In genomic region chr6:111673086-111673485, GRCh38 we compare ENCODE assay signal across 23 cellular contexts.
A peak's percentile ranks its signal among the peaks of the same experiment; 100 is the strongest.
DNase-seq lines count a peak whose midpoint lies in the region; ATAC-seq and TF ChIP-seq lines count a peak whose summit lies in the region.
"Had no signal": no experiment of that assay in that cellular context is flagged by ENCODE, and none has a peak within 500 bp of the region (broad histone marks: within the 10 kb centered on the region; RNA-seq: fewer than 3 reads in every experiment).

No MANE protein-coding gene starts in this region.

- H3K36me3 Mint-ChIP-seq in activated CD4-positive, alpha-beta T cell treated with anti-CD3 and anti-CD28 coated beads for 36 hours (ENCODE audit: low read depth), result peaks cover 80% of the 10 kb centered on the region
- peaks cover 12% of the 10 kb centered on the region for H3K36me3 Mint-ChIP-seq in T-helper 17 cell (ENCODE audit: low read depth)
- H3K36me3 Mint-ChIP-seq in neural progenitor cell, result peaks cover 44% of the 10 kb centered on the region

- intact Hi-C loops in activated CD4-positive, alpha-beta T cell treated with anti-CD3 and anti-CD28 coated beads for 36 hours (cut with DNase I, micrococcal nuclease), result no loop called here
- intact Hi-C loops in upper lobe of right lung (cut with DNase I), result no loop called here

- CTCF ChIA-PET in activated CD4-positive, alpha-beta T cell treated with anti-CD3 and anti-CD28 coated beads for 36 hours (lab: Charles Lee), result interaction anchor here (0.8 kb wide), 1 partner anchor 154 kb away, joined by 4 read pairs; no protein-coding TSS in a partner anchor

- H3K4me1 ChIP-seq in ectodermal cell (ENCODE audit: control insufficient read depth, insufficient read depth, low read length) (peaks cover 22% of the 10 kb centered on the region), neural progenitor cell (peaks cover 72% of the 10 kb centered on the region), upper lobe of right lung (peaks cover 3% of the 10 kb centered on the region)
- H3K4me1 ChIP-seq: ascending aorta; BLaER1 treated with 17β-estradiol and CSF1 and Interleukin-3, amounts not matched to agents 10 nM and 100 nM; foreskin keratinocyte had no signal

- H3K36me3 ChIP-seq in ectodermal cell (ENCODE audit: control insufficient read depth, insufficient read depth, low read length) (peaks cover 11% of the 10 kb centered on the region), neural progenitor cell (no peaks in the 10 kb centered on the region), upper lobe of right lung (peaks cover 31% of the 10 kb centered on the region)

- peak overlapping the region; percentile 68 for H3K4me2 ChIP-seq in neural progenitor cell
- H3K4me2 ChIP-seq: BLaER1 treated with 17β-estradiol and CSF1 and Interleukin-3, amounts not matched to agents 10 nM and 100 nM; PC-9 had no signal

- H3K4me3 ChIP-seq in ectodermal cell (ENCODE audit: insufficient read depth, low read depth, low read length) (no peak overlapping the region), neural progenitor cell (peak overlapping the region; percentile 21), upper lobe of right lung (no peak overlapping the region)
- H3K4me3 ChIP-seq: ascending aorta; BLaER1 treated with 17β-estradiol and CSF1 and Interleukin-3, amounts not matched to agents 10 nM and 100 nM; PC-9; spleen had no signal

- ATAC-seq in activated CD4-positive, alpha-beta T cell treated with anti-CD3 and anti-CD28 coated beads for 36 hours, result no peak
- ATAC-seq in T-helper 17 cell, result no peak
- no peak for ATAC-seq in upper lobe of right lung
- ATAC-seq: foreskin keratinocyte had no signal

- POLR2A ChIA-PET in activated CD4-positive, alpha-beta T cell treated with anti-CD3 and anti-CD28 coated beads for 36 hours (lab: Charles Lee), result no interaction called here

- H4K20me1 ChIP-seq in neural progenitor cell (ENCODE audit: low read depth), result no peaks in the 10 kb centered on the region
- H4K20me1 ChIP-seq: BLaER1 treated with 17β-estradiol and CSF1 and Interleukin-3, amounts not matched to agents 10 nM and 100 nM had no signal

- H3K9me3 Mint-ChIP-seq in activated CD4-positive, alpha-beta T cell treated with anti-CD3 and anti-CD28 coated beads for 36 hours (ENCODE audit: low read depth), result no peaks in the 10 kb centered on the region
- no peaks in the 10 kb centered on the region for H3K9me3 Mint-ChIP-seq in neural progenitor cell
- H3K9me3 Mint-ChIP-seq: activated B cell treated with CpG ODN at 0.5 μM for 24 hours, naive B cell had no signal

- no peak overlapping the region for H3K9ac ChIP-seq in neural progenitor cell
- H3K9ac ChIP-seq: BLaER1 treated with 17β-estradiol and CSF1 and Interleukin-3, amounts not matched to agents 10 nM and 100 nM had no signal

- DNase-seq in activated CD4-positive, alpha-beta T cell treated with anti-CD3 and anti-CD28 coated beads for 36 hours, result no peak
- no peak for DNase-seq in activated CD4-positive, alpha-beta T cell treated with anti-CD3 and anti-CD28 coated beads, Interleukin-2, amount 50 U/mL, for 1 hour
- DNase-seq in T-helper 17 cell (no peak), neural progenitor cell (ENCODE audit: low spot score) (peak; percentile 53), NCI-H526 treated with DMSO at 0.1 percent for 48 hours (lab: John Stamatoyannopoulos, UW) (no peak), upper lobe of right lung (no peak), OCI-M2 (lab: John Stamatoyannopoulos, UW; ENCODE audit: unreplicated experiment) (no peak)
- DNase-seq: activated B cell treated with CpG ODN at 0.5 μM for 24 hours; activated effector memory CD4-positive, alpha-beta T cell treated with anti-CD3 and anti-CD28 coated beads, Interleukin-2, amount 50 U/mL, for 16 hours; foreskin keratinocyte; GDM1; Karpas-422; kidney; mammary epithelial cell; naive B cell; NCI-H1105; PC-9; SIG-M5; spleen; stimulated activated CD4-positive, alpha-beta T cell treated with anti-CD3 and anti-CD28 coated beads, Interleukin-4, amount 100 ng/mL, for 4 hours had no signal

- H3K4me3 Mint-ChIP-seq in activated CD4-positive, alpha-beta T cell treated with anti-CD3 and anti-CD28 coated beads for 36 hours, result no peak overlapping the region
- H3K4me3 Mint-ChIP-seq in T-helper 17 cell (no peak overlapping the region), neural progenitor cell (peak overlapping the region; percentile 52)
- H3K4me3 Mint-ChIP-seq: activated B cell treated with CpG ODN at 0.5 μM for 24 hours, naive B cell had no signal

- H3K27ac ChIP-seq in ectodermal cell (ENCODE audit: insufficient read depth, low read depth, low read length, poor library complexity, severe bottlenecking), result peak overlapping the region; percentile 51
- H3K27ac ChIP-seq in neural progenitor cell, result peak overlapping the region; percentile 93
- H3K27ac ChIP-seq in upper lobe of right lung, result no peak overlapping the region
- H3K27ac ChIP-seq: ascending aorta; BLaER1 treated with 17β-estradiol and CSF1 and Interleukin-3, amounts not matched to agents 10 nM and 100 nM; foreskin keratinocyte; PC-9; spleen had no signal

- TF ChIP-seq CTCF in neural progenitor cell (IDR thresholded peaks at IDR 0.05), result no peak
- no peak for TF ChIP-seq CTCF in upper lobe of right lung (IDR thresholded peaks at IDR 0.05)

- peak overlapping the region; percentile 39 for H3K27ac Mint-ChIP-seq in activated CD4-positive, alpha-beta T cell treated with anti-CD3 and anti-CD28 coated beads for 36 hours
- peak overlapping the region; percentile 60 for H3K27ac Mint-ChIP-seq in T-helper 17 cell
- H3K27ac Mint-ChIP-seq in neural progenitor cell, result peak overlapping the region; percentile 88
- H3K27ac Mint-ChIP-seq: activated B cell treated with CpG ODN at 0.5 μM for 24 hours, naive B cell had no signal

- peaks cover 58% of the 10 kb centered on the region for H3F3A ChIP-seq in neural progenitor cell (ENCODE audit: low read depth)

- no peak overlapping the region for H2AFZ ChIP-seq in neural progenitor cell (replicated peaks)
- H2AFZ ChIP-seq: PC-9 had no signal

- H3K27me3 Mint-ChIP-seq in activated CD4-positive, alpha-beta T cell treated with anti-CD3 and anti-CD28 coated beads for 36 hours, result no peaks in the 10 kb centered on the region
- no peaks in the 10 kb centered on the region for H3K27me3 Mint-ChIP-seq in T-helper 17 cell
- peaks cover 3% of the 10 kb centered on the region for H3K27me3 Mint-ChIP-seq in neural progenitor cell (ENCODE audit: insufficient read depth, low read depth)
- H3K27me3 Mint-ChIP-seq: activated B cell treated with CpG ODN at 0.5 μM for 24 hours, naive B cell had no signal

- H3K79me2 ChIP-seq in neural progenitor cell (ENCODE audit: low read depth), result no peaks in the 10 kb centered on the region

- H3K9me3 ChIP-seq in T-helper 17 cell (ENCODE audit: control insufficient read depth, low read length, poor library complexity, severe bottlenecking), result no peaks in the 10 kb centered on the region
- no peaks in the 10 kb centered on the region for H3K9me3 ChIP-seq in ectodermal cell (ENCODE audit: control insufficient read depth, low read length)
- H3K9me3 ChIP-seq in neural progenitor cell (ENCODE audit: low read depth), result no peaks in the 10 kb centered on the region
- H3K9me3 ChIP-seq in upper lobe of right lung, result no peaks in the 10 kb centered on the region
- H3K9me3 ChIP-seq: ascending aorta; BLaER1 treated with 17β-estradiol and CSF1 and Interleukin-3, amounts not matched to agents 10 nM and 100 nM; spleen had no signal

- 45 to 50% methylated on average over 13 of the region's 13 CpGs for WGBS in ectodermal cell, 2 experiments

- peaks cover 19% of the 10 kb centered on the region for H3K4me1 Mint-ChIP-seq in activated CD4-positive, alpha-beta T cell treated with anti-CD3 and anti-CD28 coated beads for 36 hours
- H3K4me1 Mint-ChIP-seq in T-helper 17 cell (peaks cover 23% of the 10 kb centered on the region), neural progenitor cell (peaks cover 65% of the 10 kb centered on the region)
- H3K4me1 Mint-ChIP-seq: activated B cell treated with CpG ODN at 0.5 μM for 24 hours, naive B cell had no signal

- H3K27me3 ChIP-seq in ectodermal cell (ENCODE audit: control insufficient read depth, insufficient read depth, low read length, poor library complexity, severe bottlenecking) (no peaks in the 10 kb centered on the region), neural progenitor cell (no peaks in the 10 kb centered on the region), upper lobe of right lung (no peaks in the 10 kb centered on the region)
- H3K27me3 ChIP-seq: ascending aorta; BLaER1 treated with 17β-estradiol and CSF1 and Interleukin-3, amounts not matched to agents 10 nM and 100 nM; foreskin keratinocyte; spleen had no signal
